In genomic region chr7:84263106-84263505, GRCh38 we compare ENCODE assay signal across 8 cellular contexts.
"Had no signal": no experiment of that assay in that cellular context is flagged by ENCODE, and none has a peak within 500 bp of the region (broad histone marks: within the 10 kb centered on the region; RNA-seq: fewer than 3 reads in every experiment).

No MANE protein-coding gene starts in this region.

- DNase-seq: GDM1, GF-D8 had no signal

- H3K4me3 ChIP-seq: GM12878 had no signal

- FAIRE-seq: G401.6, GM12878, GM12891, GM12892, GM18507, GM19239 had no signal
